In the genomic region with DNA sequence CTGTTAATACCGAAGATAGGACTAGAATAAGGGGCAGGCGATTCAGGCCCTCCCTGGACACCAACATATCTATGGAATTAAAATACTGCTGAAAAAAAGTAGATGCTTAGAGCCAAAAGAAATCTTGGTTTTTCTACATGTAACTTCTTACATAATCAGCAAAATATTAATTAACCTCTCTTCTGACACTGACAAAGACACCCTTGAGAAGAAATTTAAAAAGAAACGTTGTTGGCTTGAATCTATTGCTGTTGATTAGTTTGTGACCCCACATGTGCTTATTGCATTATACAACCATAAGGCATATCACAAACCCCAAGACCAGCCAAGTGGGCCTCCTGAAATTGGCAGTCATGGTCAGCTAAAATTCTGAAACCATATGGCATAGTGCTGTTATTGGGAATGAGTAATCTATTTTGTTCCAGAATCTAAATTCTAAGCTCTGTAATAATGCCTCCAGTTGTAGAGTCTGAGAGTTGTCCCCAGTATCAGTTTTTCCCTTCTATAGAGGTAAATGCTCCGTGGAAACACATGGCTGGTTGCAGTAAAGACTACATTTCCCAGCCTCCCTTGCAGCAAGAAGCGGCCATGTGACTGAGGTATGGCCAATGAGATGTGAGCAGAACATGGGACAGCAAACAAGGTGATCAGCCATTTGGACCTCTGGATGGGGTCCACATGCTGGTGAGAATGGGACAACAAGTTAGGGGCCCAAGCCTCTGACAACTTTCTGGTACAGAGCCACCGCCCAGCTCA, we compare ENCODE assay signal across 8 cellular contexts. TPM values are rescaled to one million over a fixed set of nuclear protein-coding genes. Genes with fewer than 3 reads are reported as not detected.
DNase-seq lines count a peak whose midpoint lies in the region; ATAC-seq lines count a peak whose summit lies in the region.

No MANE protein-coding gene starts in this region.

- H3K9me3 Mint-ChIP-seq in activated naive CD4-positive, alpha-beta T cell treated with anti-CD3 and anti-CD28 coated beads for 36 hours = no peaks in the 10 kb centered on the region

- DNase-seq in NCI-H1417 (lab: John Stamatoyannopoulos, UW) (peak in 2 of 3 experiments; percentile 21 to 42), NCI-H1417 treated with DMSO at 0.1 percent for 48 hours (lab: John Stamatoyannopoulos, UW) (no peak), NCI-H2171 treated with DMSO at 0.1 percent for 48 hours (lab: John Stamatoyannopoulos, UW) (peak; percentile 71), left kidney (ENCODE audit: low read depth, low spot score) (peak; percentile 62), GOT3 (lab: John Stamatoyannopoulos, UW) (no peak)
- peak; percentile 50 for DNase-seq in activated naive CD4-positive, alpha-beta T cell treated with anti-CD3 and anti-CD28 coated beads for 36 hours

- no peak overlapping the region for H3K4me3 Mint-ChIP-seq in activated naive CD4-positive, alpha-beta T cell treated with anti-CD3 and anti-CD28 coated beads for 36 hours

- intact Hi-C loops in activated naive CD4-positive, alpha-beta T cell treated with anti-CD3 and anti-CD28 coated beads for 36 hours (cut with micrococcal nuclease) = loop anchor here (10.0 kb wide), 1 partner anchor 483 kb away; the partner anchor contains the start of gene SNAI1

- ATAC-seq in GM21528 (IDR thresholded peaks at IDR 0.05; ENCODE audit: low FRiP score, unreplicated experiment) (no peak), GM19351 (IDR thresholded peaks at IDR 0.05; ENCODE audit: unreplicated experiment) (no peak)

- no peak overlapping the region for H3K27ac Mint-ChIP-seq in activated naive CD4-positive, alpha-beta T cell treated with anti-CD3 and anti-CD28 coated beads for 36 hours

- no peaks in the 10 kb centered on the region for H3K36me3 Mint-ChIP-seq in activated naive CD4-positive, alpha-beta T cell treated with anti-CD3 and anti-CD28 coated beads for 36 hours (ENCODE audit: low read depth)

- peaks cover 17% of the 10 kb centered on the region for H3K4me1 Mint-ChIP-seq in activated naive CD4-positive, alpha-beta T cell treated with anti-CD3 and anti-CD28 coated beads for 36 hours (ENCODE audit: low read depth)

- CTCF ChIA-PET in activated naive CD4-positive, alpha-beta T cell treated with anti-CD3 and anti-CD28 coated beads for 36 hours (lab: Charles Lee) = interaction anchor here (1.0 to 2.2 kb wide), 4 partner anchors 16 to 298 kb away, joined by 3 to 10 read pairs (median 6); no protein-coding TSS in a partner anchor

- H3K27me3 Mint-ChIP-seq in activated naive CD4-positive, alpha-beta T cell treated with anti-CD3 and anti-CD28 coated beads for 36 hours (ENCODE audit: low read depth) = no peaks in the 10 kb centered on the region

RNA-seq across cellular contexts. Expression of gene PTPN1, which starts 42.4 kb away (rescaled TPM):
- total RNA-seq in activated naive CD4-positive, alpha-beta T cell treated with anti-CD3 and anti-CD28 coated beads for 36 hours = 100 to 1,000 TPM; 111 to 119 TPM

Comparison
In these comparisons a context has a peak if more than half of its experiments do, and no peak if none do; other contexts are left out.
1. DNase-seq: peak in NCI-H1417 (2 of 3), NCI-H2171 treated with DMSO at 0.1 percent for 48 hours (single experiment), activated naive CD4-positive, alpha-beta T cell treated with anti-CD3 and anti-CD28 coated beads for 36 hours (single experiment) and left kidney (single experiment); none in NCI-H1417 treated with DMSO at 0.1 percent for 48 hours (single experiment) and GOT3 (single experiment).